14 cellular contexts compared by ENCODE assay signal in genomic region chr11:76673164-76674142, GRCh38. TPM values are rescaled to one million over a fixed set of nuclear protein-coding genes. Genes with fewer than 3 reads are reported as not detected.
DNase-seq lines count a peak whose midpoint lies in the region; ATAC-seq, FAIRE-seq and TF ChIP-seq lines count a peak whose summit lies in the region.
"Had no signal": no experiment of that assay in that cellular context is flagged by ENCODE, and none has a peak within 500 bp of the region (broad histone marks: within the 10 kb centered on the region; RNA-seq: fewer than 3 reads in every experiment).

No MANE protein-coding gene starts in this region.

- H3K4me2 ChIP-seq in K562 (ENCODE audit: insufficient read depth, low read length) = no peak overlapping the region

- POLR2A ChIA-PET in K562 (lab: Yijun Ruan, JAX) = interaction anchor here (0.8 to 0.9 kb wide), 2 partner anchors 9 to 13 kb away, joined by 3 read pairs; no protein-coding TSS in a partner anchor

- H3K4me3 ChIP-seq in right atrium auricular region (no peak overlapping the region), K562 (no peak overlapping the region), tibial artery (no peak overlapping the region), brain microvascular endothelial cell (ENCODE audit: low read depth, low read length) (no peak overlapping the region)
- H3K4me3 ChIP-seq: HAP-1 had no signal

- H3K9me1 ChIP-seq in K562 (ENCODE audit: control insufficient read depth, insufficient read depth, low read length) = no peaks in the 10 kb centered on the region

- H3K9ac ChIP-seq in K562 (ENCODE audit: insufficient read depth in 1 of 2, low read depth in 2 of 2, low read length in 2 of 2) = no peak overlapping the region

- TF ChIP-seq POLR2A in K562 (conservative IDR thresholded peaks at IDR 0.05) = no peak

- H3K27ac ChIP-seq in right atrium auricular region = no peak overlapping the region
- H3K27ac ChIP-seq in KOPT-K1 (ENCODE audit: low read depth, low read length, poor library complexity, severe bottlenecking) = peak overlapping the region; percentile 21
- H3K27ac ChIP-seq in K562 (ENCODE audit: extremely low read depth, low read depth, low read length) = no peak overlapping the region
- peak overlapping the region; percentile 90 to 91 for H3K27ac ChIP-seq in tibial artery
- no peak overlapping the region for H3K27ac ChIP-seq in brain microvascular endothelial cell
- H3K27ac ChIP-seq: RWPE1 had no signal

- 0 out of 2 replicates have a peak, but pooled peaks cover 19% of the 10 kb centered on the region for H4K20me1 ChIP-seq in K562 (replicated peaks; ENCODE audit: control insufficient read depth, insufficient read depth, low read length)

- no peaks in the 10 kb centered on the region for H3K27me3 ChIP-seq in right atrium auricular region
- peaks cover 12 to 42% of the 10 kb centered on the region in 2 experiments for H3K27me3 ChIP-seq in K562 (ENCODE audit: control insufficient read depth in 2 of 2, insufficient read depth in 2 of 2, low read length in 2 of 2)
- no peaks in the 10 kb centered on the region for H3K27me3 ChIP-seq in tibial artery
- no peaks in the 10 kb centered on the region for H3K27me3 ChIP-seq in brain microvascular endothelial cell (replicated peaks)

- no TSS peak for BruUV-seq in K562 (replicated peaks; lab: Mats Ljungman, UMichigan)

- ATAC-seq in Right ventricle myocardium inferior = no peak
- ATAC-seq in K562 = no peak
- ATAC-seq in GM18873 (IDR thresholded peaks at IDR 0.05; ENCODE audit: low FRiP score, unreplicated experiment) = no peak

- H3K79me2 ChIP-seq in K562 (ENCODE audit: control insufficient read depth, insufficient read depth, low read length) = no peaks in the 10 kb centered on the region

- H2AFZ ChIP-seq in K562 (ENCODE audit: low read depth, low read length) = no peak overlapping the region

- 25% methylated on average over 4 of the region's 5 CpGs for WGBS in K562 (ENCODE audit: insufficient coverage, low coverage, missing lambda C conversion rate)

- DNase-seq in Right ventricle myocardium inferior (ENCODE audit: missing footprints) (peak; percentile 53), right atrium auricular region (ENCODE audit: low spot score) (no peak), K562 (ENCODE audit: extremely low read depth in 1 of 4, low spot score in 3 of 4) (no peak), tibial artery (no peak), GF-D8 (lab: John Stamatoyannopoulos, UW) (no peak), brain microvascular endothelial cell (no peak)
- DNase-seq: activated naive CD4-positive, alpha-beta T cell; islet precursor cell; KG1 had no signal

- TF ChIP-seq EP300 in K562 (IDR thresholded peaks at IDR 0.05; ENCODE audit: low read length) = no peak

- TF ChIP-seq CTCF in right atrium auricular region (IDR thresholded peaks at IDR 0.05) = no peak
- TF ChIP-seq CTCF in K562 (IDR thresholded peaks at IDR 0.05 in 2 of 3, conservative IDR thresholded peaks at IDR 0.05 in 1 of 3; ENCODE audit: insufficient read depth in 2 of 3, low read depth in 1 of 3, low read length in 3 of 3) = no peak
- TF ChIP-seq CTCF in tibial artery (IDR thresholded peaks at IDR 0.05) = no peak
- no peak for TF ChIP-seq CTCF in brain microvascular endothelial cell (IDR thresholded peaks at IDR 0.05; ENCODE audit: low read depth, low read length, missing control alignments)

- no peaks in the 10 kb centered on the region for H3K9me3 ChIP-seq in right atrium auricular region
- H3K9me3 ChIP-seq in KOPT-K1 (ENCODE audit: insufficient read depth, low read length, poor library complexity, severe bottlenecking) = no peaks in the 10 kb centered on the region
- no peaks in the 10 kb centered on the region for H3K9me3 ChIP-seq in K562 (replicated peaks; ENCODE audit: control insufficient read depth, insufficient read depth, low read depth, low read length)
- H3K9me3 ChIP-seq in tibial artery = no peaks in the 10 kb centered on the region
- H3K9me3 ChIP-seq: HAP-1 had no signal

- intact Hi-C loops in Right ventricle myocardium inferior (cut with DNase I) = loop anchor here (5.0 to 10.0 kb wide), 3 partner anchors 56 to 469 kb away; partner anchors contain the start of gene WNT11
- intact Hi-C loops in K562 (cut with micrococcal nuclease) = loop anchor here (10.0 kb wide), 1 partner anchor 349 kb away; no protein-coding TSS in a partner anchor
- intact Hi-C loops in tibial artery (cut with DNase I; ENCODE audit: low total_unique reads) = no loop called here

- FAIRE-seq in K562 (lab: Jason Lieb, UNC) = peak; percentile 48
- FAIRE-seq: colon had no signal

- peaks cover 0 to 44% of the 10 kb centered on the region in 2 donors for H3K4me1 ChIP-seq in right atrium auricular region
- peaks cover 3 to 20% of the 10 kb centered on the region in 2 experiments; a peak in 2 of 5 replicates for H3K4me1 ChIP-seq in K562 (replicated peaks in 1 of 2; ENCODE audit: control insufficient read depth in 2 of 2, insufficient read depth in 2 of 2, low read length in 2 of 2)
- H3K4me1 ChIP-seq in tibial artery = peaks cover 6 to 42% (median 26%) of the 10 kb centered on the region in 4 donors

- in situ Hi-C loops in K562 (cut with MboI) = no loop called here
- in situ Hi-C loops in brain microvascular endothelial cell (cut with HindIII; ENCODE audit: low pct_ligation_motif_present, low sequenced_read_pairs) = no loop called here

- H3K36me3 ChIP-seq in right atrium auricular region = no peaks in the 10 kb centered on the region
- H3K36me3 ChIP-seq in KOPT-K1 (ENCODE audit: insufficient read depth, low read length) = no peaks in the 10 kb centered on the region
- no peaks in the 10 kb centered on the region for H3K36me3 ChIP-seq in K562 (ENCODE audit: control insufficient read depth, insufficient read depth, low read length)
- no peaks in the 10 kb centered on the region for H3K36me3 ChIP-seq in tibial artery
- H3K36me3 ChIP-seq in brain microvascular endothelial cell (replicated peaks) = no peaks in the 10 kb centered on the region
- H3K36me3 ChIP-seq: HAP-1 had no signal

- CTCF ChIA-PET in K562 (lab: Yijun Ruan, JAX; ENCODE audit: low intra/inter-chr PET ratio) = no interaction called here

- TF ChIP-seq RAD21 in K562 (CRISPR knock-in tag; conservative IDR thresholded peaks at IDR 0.05 in 1 of 2, IDR thresholded peaks at IDR 0.05 in 1 of 2) = no peak

TF ChIP-seq in K562, 482 proteins besides CTCF, POLR2A, EP300 and RAD21:
- TF ChIP-seq RBM25 (IDR thresholded peaks at IDR 0.05; ENCODE audit: low read depth, low read length, severe bottlenecking) = peak; percentile 99
- TF ChIP-seq GATA2 (CRISPR knock-in tag; IDR thresholded peaks at IDR 0.05) = no peak
- 0 out of 4 replicates have a peak, but pooled peaks of 1 of the 2 experiments have one; percentile 31 for TF ChIP-seq RCOR1 (IDR thresholded peaks at IDR 0.05; ENCODE audit: borderline replicate concordance in 1 of 2, low read depth in 2 of 2, low read length in 2 of 2)
- no peak for TF ChIP-seq THRB (CRISPR knock-in tag; conservative IDR thresholded peaks at IDR 0.05)
- peak; percentile 64 for TF ChIP-seq BRD9 (IDR thresholded peaks at IDR 0.05; ENCODE audit: low read depth, partially characterized antibody)
- peak; percentile 46; the same call in 1 of the 2 replicates for TF ChIP-seq NFIC (IDR thresholded peaks at IDR 0.05)
- TF ChIP-seq KDM1A (IDR thresholded peaks at IDR 0.05) = peak; percentile 68 to 79
- TF ChIP-seq PCBP2 (IDR thresholded peaks at IDR 0.05; ENCODE audit: low read depth, low read length, poor library complexity, severe bottlenecking) = no peak
- no peak for TF ChIP-seq RBM22 (IDR thresholded peaks at IDR 0.05; ENCODE audit: low read depth, low read length, poor library complexity, severe bottlenecking)
- peak; percentile 92 for TF ChIP-seq SMARCA5 (IDR thresholded peaks at IDR 0.05)
- TF ChIP-seq BCOR (IDR thresholded peaks at IDR 0.05) = peak; percentile 92
- peak; percentile 56; the same call in 1 of the 2 replicates for TF ChIP-seq PTBP1 (IDR thresholded peaks at IDR 0.05; ENCODE audit: low read depth, low read length)
- no peak for TF ChIP-seq ATF7 (IDR thresholded peaks at IDR 0.05)
- TF ChIP-seq DMBX1 (CRISPR knock-in tag; IDR thresholded peaks at IDR 0.05; ENCODE audit: borderline replicate concordance) = no peak
- no peak for TF ChIP-seq ZNF77 (CRISPR knock-in tag; IDR thresholded peaks at IDR 0.05)
- TF ChIP-seq ZFP36 (IDR thresholded peaks at IDR 0.05; ENCODE audit: low read depth, low read length, partially characterized antibody) = peak; percentile 95
- TF ChIP-seq HDAC2 (IDR thresholded peaks at IDR 0.05) = 0 out of 2 replicates have a peak, but pooled peaks have one; percentile 32

RNA-seq across cellular contexts. Expression of gene LRRC32, which starts 2.9 kb away (rescaled TPM):
- total RNA-seq in Right ventricle myocardium inferior (32.5 TPM), right atrium auricular region (10 to 100 TPM; 37.9 to 56.0 TPM), K562 (2014; rRNA removed) (0.16 and 0.50 TPM in 2 replicates), K562 (2014; rRNA removed; fragmentation: Illumina TruSeq; extraction: Trizol) (0.16 TPM in 1 of 2 replicates, not detected in the other), K562 (2015; rRNA removed; fragmentation: Illumina TruSeq; extraction: Trizol) (not detected in 2 replicates), K562 (2021) (0.20 and 0.31 TPM in 2 replicates)
- total RNA-seq in K562 (2011; cell fraction: chromatin; rRNA removed; ENCODE audit: low replicate concordance) = 0.21 and 0.65 TPM in 2 replicates
- 0.79 and 1.3 TPM in 2 replicates for total RNA-seq in K562 (2011; cell fraction: nucleolus; rRNA removed)
- total RNA-seq in K562 (2011; cell fraction: nucleoplasm; rRNA removed) = 0.76 and 0.81 TPM in 2 replicates
- polyA plus RNA-seq in K562 (2011; rRNA removed) (0.10 and 0.47 TPM in 2 replicates), K562 (2014; fragmentation: Illumina TruSeq; extraction: Trizol) (0.18 and 0.44 TPM in 2 replicates), K562 (2014; fragmentation: Nextera tagmentation; extraction: Ambion mirVana) (not detected), K562 (2014; rRNA removed) (0.08 TPM in 1 of 2 replicates, not detected in the other)
- 0.44 and 0.48 TPM in 2 replicates for polyA plus RNA-seq in K562 (2011; cell fraction: cytosol; rRNA removed)
- polyA plus RNA-seq in K562 (2011; cell fraction: nucleus; rRNA removed) = 0.41 and 0.63 TPM in 2 replicates
- polyA plus RNA-seq in K562 (2012) = 0.12 and 0.65 TPM in 2 replicates
- 0.53 and 0.57 TPM in 2 replicates for polyA minus RNA-seq in K562 (2011; rRNA and poly(A)+ RNA removed)
- polyA minus RNA-seq in K562 (2011; cell fraction: cytosol; rRNA and poly(A)+ RNA removed) = 0.55 and 0.67 TPM in 2 replicates
- polyA minus RNA-seq in K562 (2011; cell fraction: nucleus; rRNA and poly(A)+ RNA removed) = 0.13 and 0.56 TPM in 2 replicates

Comparison
In these comparisons a context has a peak if more than half of its experiments do, and no peak if none do; other contexts are left out.
1. H3K27ac ChIP-seq: peak in KOPT-K1 (single experiment) and tibial artery (2 of 2); none in right atrium auricular region (0 of 2), K562 (single experiment) and brain microvascular endothelial cell (single experiment).
2. RNA of gene LRRC32, which starts 2.9 kb away (total RNA-seq): 37.9 to 56.0 TPM in right atrium auricular region and 32.5 TPM in Right ventricle myocardium inferior (single experiment); 0.16 to 1.3 TPM in K562; every median in the first group is over 10 times any median in the second.